Comparison of ENCODE assay signal across 15 cellular contexts in genomic region chr16:2161911-2162310, GRCh38. TPM values are rescaled to one million over a fixed set of nuclear protein-coding genes. Genes with fewer than 3 reads are reported as not detected.
DNase-seq lines count a peak whose midpoint lies in the region; ATAC-seq and TF ChIP-seq lines count a peak whose summit lies in the region.
"Had no signal": no experiment of that assay in that cellular context is flagged by ENCODE, and none has a peak within 500 bp of the region (broad histone marks: within the 10 kb centered on the region; RNA-seq: fewer than 3 reads in every experiment).

No MANE protein-coding gene starts in this region.

- DNase-seq in WTC11 (ENCODE audit: low spot score) (no peak), natural killer cell (no peak), NCI-H1417 (lab: John Stamatoyannopoulos, UW) (no peak)
- DNase-seq: activated CD4-positive, alpha-beta T cell treated with anti-CD3 and anti-CD28 coated beads, Interleukin-2, amount 10 ng/mL, durations not matched to agents 24 days and 14 days; cortex of kidney; KBM-7; NCI-H1436 treated with DMSO at 0.1 percent for 48 hours; NCI-H524 treated with DMSO at 0.1 percent for 48 hours; stimulated activated CD4-positive, alpha-beta T cell treated with anti-CD3 and anti-CD28 coated beads, Interleukin-15, amount 100 ng/mL, for 24 hours; tibial artery had no signal

- POLR2A ChIA-PET in WTC11 (lab: Charles Lee): no interaction called here

- H3K36me3 ChIP-seq in BLaER1 (peaks cover 60% of the 10 kb centered on the region), mucosa of stomach (ENCODE audit: control insufficient read depth, insufficient read depth, low read length) (peaks cover 6% of the 10 kb centered on the region)

- peak overlapping the region; percentile 60 for H3K9ac ChIP-seq in BLaER1
- H3K9ac ChIP-seq in mucosa of stomach (ENCODE audit: low read length): peak overlapping the region; percentile 22
- H3K9ac ChIP-seq: parathyroid adenoma had no signal

- no peaks in the 10 kb centered on the region for H3K27me3 Mint-ChIP-seq in WTC11 (ENCODE audit: low read depth)
- H3K27me3 Mint-ChIP-seq in natural killer cell (ENCODE audit: low read depth in 2 of 2): no peaks in the 10 kb centered on the region
- H3K27me3 Mint-ChIP-seq: activated CD4-positive, alpha-beta T cell treated with anti-CD3 and anti-CD28 coated beads, Interleukin-2, amount 10 ng/mL, durations not matched to agents 24 days and 14 days had no signal

- intact Hi-C loops in natural killer cell (cut with micrococcal nuclease): no loop called here

- H3K27ac ChIP-seq in BLaER1: peak overlapping the region; percentile 87
- H3K27ac ChIP-seq: parathyroid adenoma, tibial artery had no signal

- H3K4me1 Mint-ChIP-seq in WTC11 (peaks cover 18% of the 10 kb centered on the region), natural killer cell (peaks cover 6 to 26% of the 10 kb centered on the region in 2 donors)

- H3K4me2 ChIP-seq in BLaER1: peak overlapping the region; percentile 98

- H3K27ac Mint-ChIP-seq in WTC11 (peak overlapping the region; percentile 80), natural killer cell (peak overlapping the region in 1 of 2 donors; percentile 30)
- H3K27ac Mint-ChIP-seq: activated CD4-positive, alpha-beta T cell treated with anti-CD3 and anti-CD28 coated beads, Interleukin-2, amount 10 ng/mL, durations not matched to agents 24 days and 14 days had no signal

- ATAC-seq in WTC11: no peak
- no peak for ATAC-seq in natural killer cell
- no peak for ATAC-seq in GM18519 (IDR thresholded peaks at IDR 0.05; ENCODE audit: low FRiP score, unreplicated experiment)

- H3K4me1 ChIP-seq in BLaER1 (peaks cover 63% of the 10 kb centered on the region), mucosa of stomach (ENCODE audit: control insufficient read depth, insufficient read depth, low read length) (peaks cover 70% of the 10 kb centered on the region)
- H3K4me1 ChIP-seq: parathyroid adenoma had no signal

- H3K9me3 ChIP-seq in BLaER1 (peaks cover 16% of the 10 kb centered on the region; the same call in 1 of the 2 replicates), mucosa of stomach (ENCODE audit: control insufficient read depth, low read length) (no peaks in the 10 kb centered on the region)
- H3K9me3 ChIP-seq: tibial artery had no signal

- CTCF ChIA-PET in WTC11 (lab: Charles Lee): interaction anchor here (0.8 kb wide), 1 partner anchor 33 kb away, joined by 3 read pairs; no protein-coding TSS in a partner anchor

- H3K4me3 ChIP-seq in BLaER1 (peak overlapping the region; percentile 26; the same call in 1 of the 2 replicates), mucosa of stomach (ENCODE audit: low read length) (no peak overlapping the region)
- H3K4me3 ChIP-seq: tibial artery had no signal

- TF ChIP-seq CTCF in WTC11 (IDR thresholded peaks at IDR 0.05): no peak
- TF ChIP-seq CTCF in natural killer cell (IDR thresholded peaks at IDR 0.05): no peak

- H3K9me3 Mint-ChIP-seq in WTC11 (no peaks in the 10 kb centered on the region), natural killer cell (no peaks in the 10 kb centered on the region)
- H3K9me3 Mint-ChIP-seq: activated CD4-positive, alpha-beta T cell treated with anti-CD3 and anti-CD28 coated beads, Interleukin-2, amount 10 ng/mL, durations not matched to agents 24 days and 14 days had no signal

- H3K4me3 Mint-ChIP-seq in WTC11: no peak overlapping the region
- H3K4me3 Mint-ChIP-seq in natural killer cell: no peak overlapping the region
- H3K4me3 Mint-ChIP-seq: activated CD4-positive, alpha-beta T cell treated with anti-CD3 and anti-CD28 coated beads, Interleukin-2, amount 10 ng/mL, durations not matched to agents 24 days and 14 days had no signal

- no peaks in the 10 kb centered on the region for H3K27me3 ChIP-seq in BLaER1
- no peaks in the 10 kb centered on the region for H3K27me3 ChIP-seq in mucosa of stomach (ENCODE audit: control insufficient read depth, insufficient read depth, low read length)
- H3K27me3 ChIP-seq: tibial artery had no signal

- peaks cover 91% of the 10 kb centered on the region for H4K20me1 ChIP-seq in BLaER1

- peaks cover 13% of the 10 kb centered on the region for H3K36me3 Mint-ChIP-seq in WTC11
- H3K36me3 Mint-ChIP-seq in natural killer cell: no peaks in the 10 kb centered on the region

TF ChIP-seq in WTC11, 78 proteins besides CTCF, POLR2A, EP300 and RAD21 (continues in another document):
- TF ChIP-seq AFF4 (CRISPR knock-in tag; IDR thresholded peaks at IDR 0.05; ENCODE audit: borderline replicate concordance) (no peak), ZNF396 (CRISPR knock-in tag; IDR thresholded peaks at IDR 0.05; ENCODE audit: borderline replicate concordance) (no peak), ATF1 (CRISPR knock-in tag; IDR thresholded peaks at IDR 0.05) (no peak), IRF2 (CRISPR knock-in tag; IDR thresholded peaks at IDR 0.05; ENCODE audit: borderline replicate concordance, low read depth) (no peak), ERG (CRISPR knock-in tag; IDR thresholded peaks at IDR 0.05) (no peak), RORB (CRISPR knock-in tag; IDR thresholded peaks at IDR 0.05) (no peak), ELF4 (CRISPR knock-in tag; IDR thresholded peaks at IDR 0.05; ENCODE audit: low read depth) (no peak), ZNF232 (CRISPR knock-in tag; IDR thresholded peaks at IDR 0.05) (no peak), TCF7 (CRISPR knock-in tag; IDR thresholded peaks at IDR 0.05; ENCODE audit: low read depth) (no peak), GRHL2 (CRISPR knock-in tag; IDR thresholded peaks at IDR 0.05; ENCODE audit: insufficient replicate concordance, severe bottlenecking) (no peak), ATF3 (CRISPR knock-in tag; conservative IDR thresholded peaks at IDR 0.05) (no peak), ZMAT4 (CRISPR knock-in tag; IDR thresholded peaks at IDR 0.05) (no peak), PRRX2 (CRISPR knock-in tag; IDR thresholded peaks at IDR 0.05) (no peak)
- TF ChIP-seq, protein P1, sequence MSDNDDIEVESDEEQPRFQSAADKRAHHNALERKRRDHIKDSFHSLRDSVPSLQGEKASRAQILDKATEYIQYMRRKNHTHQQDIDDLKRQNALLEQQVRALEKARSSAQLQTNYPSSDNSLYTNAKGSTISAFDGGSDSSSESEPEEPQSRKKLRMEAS (CRISPR knock-in tag; IDR thresholded peaks at IDR 0.05): no peak

RNA-seq across cellular contexts. Expression of gene TRAF7, which starts 6.3 kb away (rescaled TPM):
- total RNA-seq in WTC11 (2021) (148 to 159 TPM (median 152 TPM) in 3 replicates), natural killer cell (10 to 100 TPM; 29.3 to 39.1 (median 37.3) TPM)

RNA-seq across cellular contexts. Expression of gene RAB26, which starts 13.5 kb away (rescaled TPM):
- total RNA-seq in WTC11 (2021) (6.2 to 7.3 TPM (median 6.9 TPM) in 3 replicates), natural killer cell (under 1 TPM in 2 of 3 donors, not detected in 1; 0.27 to 0.28 TPM)
- total RNA-seq: T-helper 2 cell treated with Interferon-gamma antibody and Interleukin-4, amounts not matched to agents 100 ng/mL and 5 ng/mL, for 36 hours had no signal

RNA-seq across cellular contexts. Expression of gene PKD1, which starts 26.2 kb away (rescaled TPM):
- total RNA-seq in WTC11 (2021): 96.8 to 102 TPM (median 98.9 TPM) in 3 replicates
- 100 to 1,000 TPM in 1 of 3 donors, 10 to 100 TPM in 2; 87.0 to 105 (median 99.1) TPM for total RNA-seq in natural killer cell

RNA-seq across cellular contexts. Expression of gene CASKIN1, which starts 34.5 kb away (rescaled TPM):
- total RNA-seq in WTC11 (2021) (9.4 to 15.7 TPM (median 11.3 TPM) in 3 replicates), natural killer cell (not detected)

RNA-seq across cellular contexts. Expression of gene MLST8, which starts 43.3 kb away (rescaled TPM):
- 71.6 to 76.1 TPM (median 75.9 TPM) in 3 replicates for total RNA-seq in WTC11 (2021)
- 10 to 100 TPM; 19.7 to 30.2 (median 27.8) TPM for total RNA-seq in natural killer cell
